In genomic region chr11:94028436-94028835, GRCh38 we compare ENCODE assay signal across 20 cellular contexts. TPM values are rescaled to one million over a fixed set of nuclear protein-coding genes. Genes with fewer than 3 reads are reported as not detected.
DNase-seq lines count a peak whose midpoint lies in the region; ATAC-seq, FAIRE-seq and TF ChIP-seq lines count a peak whose summit lies in the region.
"Had no signal": no experiment of that assay in that cellular context is flagged by ENCODE, and none has a peak within 500 bp of the region (broad histone marks: within the 10 kb centered on the region; RNA-seq: fewer than 3 reads in every experiment).

No MANE protein-coding gene starts in this region.

- no peak for ATAC-seq in activated naive CD4-positive, alpha-beta T cell treated with anti-CD3 and anti-CD28 coated beads, Interleukin-2, amount 50 U/mL, for 72 hours
- ATAC-seq: activated naive CD8-positive, alpha-beta T cell treated with anti-CD3 and anti-CD28 coated beads, Interleukin-2, amount 50 U/mL, for 24 hours; gastrocnemius medialis had no signal

- no peak overlapping the region for H3K27ac Mint-ChIP-seq in glutamatergic neuron (ENCODE audit: unreplicated experiment)
- H3K27ac Mint-ChIP-seq in activated naive CD4-positive, alpha-beta T cell treated with anti-CD3 and anti-CD28 coated beads, Interleukin-2, amount 50 U/mL, for 72 hours, result no peak overlapping the region
- H3K27ac Mint-ChIP-seq: activated CD4-positive, alpha-beta T cell treated with anti-CD3 and anti-CD28 coated beads, Interleukin-2, amount 10 ng/mL, durations not matched to agents 24 days and 14 days; activated naive CD8-positive, alpha-beta T cell treated with anti-CD3 and anti-CD28 coated beads, Interleukin-2, amount 50 U/mL, for 24 hours had no signal

- no peak overlapping the region for H2AFZ ChIP-seq in Karpas-422 (ENCODE audit: low read length)

- H4K20me1 ChIP-seq in Karpas-422 (ENCODE audit: insufficient read depth, low read depth, low read length), result no peaks in the 10 kb centered on the region

- H3K79me2 ChIP-seq in Karpas-422 (ENCODE audit: low read length), result no peaks in the 10 kb centered on the region

- no peak overlapping the region for H3K27ac ChIP-seq in Karpas-422 (ENCODE audit: low read length)
- H3K27ac ChIP-seq: gastrocnemius medialis, HL-60, suprapubic skin had no signal

- no peaks in the 10 kb centered on the region for H3K36me3 Mint-ChIP-seq in glutamatergic neuron (ENCODE audit: unreplicated experiment)
- no peaks in the 10 kb centered on the region for H3K36me3 Mint-ChIP-seq in activated naive CD4-positive, alpha-beta T cell treated with anti-CD3 and anti-CD28 coated beads, Interleukin-2, amount 50 U/mL, for 72 hours

- no peak for FAIRE-seq in bronchial epithelial cell (lab: Jason Lieb, UNC)
- FAIRE-seq: islet of Langerhans had no signal

- H3K9ac ChIP-seq in Karpas-422 (ENCODE audit: low read length), result no peak overlapping the region

- H3K4me3 Mint-ChIP-seq in glutamatergic neuron (ENCODE audit: unreplicated experiment), result no peak overlapping the region
- H3K4me3 Mint-ChIP-seq: activated CD4-positive, alpha-beta T cell treated with anti-CD3 and anti-CD28 coated beads, Interleukin-2, amount 10 ng/mL, durations not matched to agents 24 days and 14 days; activated naive CD8-positive, alpha-beta T cell treated with anti-CD3 and anti-CD28 coated beads, Interleukin-2, amount 50 U/mL, for 24 hours had no signal

- peaks cover 2% of the 10 kb centered on the region for H3K9me3 Mint-ChIP-seq in glutamatergic neuron (ENCODE audit: unreplicated experiment)
- peaks cover 8 to 14% of the 10 kb centered on the region in 2 donors for H3K9me3 Mint-ChIP-seq in activated naive CD4-positive, alpha-beta T cell treated with anti-CD3 and anti-CD28 coated beads, Interleukin-2, amount 50 U/mL, for 72 hours
- H3K9me3 Mint-ChIP-seq: activated CD4-positive, alpha-beta T cell treated with anti-CD3 and anti-CD28 coated beads, Interleukin-2, amount 10 ng/mL, durations not matched to agents 24 days and 14 days; activated naive CD8-positive, alpha-beta T cell treated with anti-CD3 and anti-CD28 coated beads, Interleukin-2, amount 50 U/mL, for 24 hours had no signal

- H3K4me1 ChIP-seq in Karpas-422 (ENCODE audit: low read length), result no peaks in the 10 kb centered on the region
- H3K4me1 ChIP-seq: gastrocnemius medialis, suprapubic skin had no signal

- no peak for TF ChIP-seq CTCF in AG09319 (IDR thresholded peaks at IDR 0.05; ENCODE audit: low read depth, low read length)
- TF ChIP-seq CTCF in bronchial epithelial cell (IDR thresholded peaks at IDR 0.05; ENCODE audit: insufficient read depth, low read length, severe bottlenecking), result no peak
- TF ChIP-seq CTCF in glutamatergic neuron (IDR thresholded peaks at IDR 0.05; ENCODE audit: partially characterized antibody, unreplicated experiment), result no peak
- no peak for TF ChIP-seq CTCF in GM10266 (IDR thresholded peaks at IDR 0.05; ENCODE audit: control insufficient read depth, insufficient read depth, low read depth, missing control alignments)

- no peaks in the 10 kb centered on the region for H3K9me2 ChIP-seq in Karpas-422 (replicated peaks; ENCODE audit: insufficient read depth, low read length)

- H3K36me3 ChIP-seq in Karpas-422 (ENCODE audit: insufficient read depth, low read length) (no peaks in the 10 kb centered on the region), bronchial epithelial cell (ENCODE audit: control insufficient read depth, insufficient read depth, low read length) (no peaks in the 10 kb centered on the region)
- H3K36me3 ChIP-seq: BE2C, gastrocnemius medialis, suprapubic skin had no signal

- no peaks in the 10 kb centered on the region for H3K27me3 Mint-ChIP-seq in glutamatergic neuron (ENCODE audit: unreplicated experiment)
- H3K27me3 Mint-ChIP-seq: activated CD4-positive, alpha-beta T cell treated with anti-CD3 and anti-CD28 coated beads, Interleukin-2, amount 10 ng/mL, durations not matched to agents 24 days and 14 days had no signal

- H3K4me1 Mint-ChIP-seq in glutamatergic neuron (ENCODE audit: low read depth, unreplicated experiment), result peaks cover 4% of the 10 kb centered on the region
- H3K4me1 Mint-ChIP-seq: activated CD4-positive, alpha-beta T cell treated with anti-CD3 and anti-CD28 coated beads, Interleukin-2, amount 10 ng/mL, durations not matched to agents 24 days and 14 days; activated naive CD8-positive, alpha-beta T cell treated with anti-CD3 and anti-CD28 coated beads, Interleukin-2, amount 50 U/mL, for 24 hours had no signal

- H3K9me3 ChIP-seq in Karpas-422 (ENCODE audit: low read length), result no peaks in the 10 kb centered on the region
- H3K9me3 ChIP-seq: BE2C, gastrocnemius medialis had no signal

- H3K4me3 ChIP-seq in Karpas-422 (ENCODE audit: low read length), result no peak overlapping the region
- no peak overlapping the region for H3K4me3 ChIP-seq in bronchial epithelial cell (ENCODE audit: low read depth, low read length)
- H3K4me3 ChIP-seq: gastrocnemius medialis, suprapubic skin had no signal

- H3K27me3 ChIP-seq in Karpas-422 (ENCODE audit: low read length) (no peaks in the 10 kb centered on the region), bronchial epithelial cell (ENCODE audit: control insufficient read depth, insufficient read depth, low read length) (no peaks in the 10 kb centered on the region)
- H3K27me3 ChIP-seq: BE2C, gastrocnemius medialis, suprapubic skin had no signal

- DNase-seq in AG09319 (ENCODE audit: extremely low read depth, low read depth) (peak; percentile 8), Karpas-422 (peak; percentile 33), bronchial epithelial cell (ENCODE audit: low read depth) (peak; percentile 98), iris pigment epithelial cell (ENCODE audit: low read depth) (peak; percentile 51), glutamatergic neuron (no peak), GM10266 (ENCODE audit: extremely low spot score) (no peak), SHP77 (lab: John Stamatoyannopoulos, UW) (no peak)
- DNase-seq in activated naive CD4-positive, alpha-beta T cell treated with anti-CD3 and anti-CD28 coated beads, Interleukin-2, amount 50 U/mL, for 72 hours (ENCODE audit: low spot score in 2 of 2), result no peak
- DNase-seq: activated CD4-positive, alpha-beta T cell treated with anti-CD3 and anti-CD28 coated beads, Interleukin-2, amount 10 ng/mL, durations not matched to agents 24 days and 14 days; activated naive CD8-positive, alpha-beta T cell treated with anti-CD3 and anti-CD28 coated beads, Interleukin-2, amount 50 U/mL, for 24 hours; activated T-cell treated with anti-CD3 and anti-CD28 coated beads, Interleukin-2, amount 50 U/mL, for 1 hour; BE2C; cortex of kidney; gastrocnemius medialis; NCI-H1930; SHP77 treated with DMSO at 0.1 percent for 48 hours had no signal

- no peak overlapping the region for H3K4me2 ChIP-seq in Karpas-422 (ENCODE audit: low read depth, low read length, poor library complexity, severe bottlenecking)

RNA-seq across cellular contexts. Expression of gene HEPHL1, which starts 7.3 kb away (rescaled TPM):
- total RNA-seq in Karpas-422 (2014; rRNA removed; shearing (Covaris generic); ENCODE audit: low replicate concordance), result not detected in 2 replicates
- total RNA-seq in bronchial epithelial cell, result 0.26 and 0.51 TPM in 2 replicates
- not detected for total RNA-seq in glutamatergic neuron (ENCODE audit: unreplicated experiment)
- total RNA-seq in activated naive CD4-positive, alpha-beta T cell treated with anti-CD3 and anti-CD28 coated beads, Interleukin-2, amount 50 U/mL, for 72 hours, result not detected
- total RNA-seq: activated CD4-positive, alpha-beta T cell treated with anti-CD3 and anti-CD28 coated beads, Interleukin-2, amount 10 ng/mL, durations not matched to agents 24 days and 14 days; gastrocnemius medialis; posterior vena cava had no signal

Comparison
In these comparisons a context has a peak if more than half of its experiments do, and no peak if none do; other contexts are left out.
1. DNase-seq: peak in AG09319 (single experiment), Karpas-422 (single experiment), bronchial epithelial cell (single experiment) and iris pigment epithelial cell (single experiment); none in glutamatergic neuron (single experiment), GM10266 (single experiment), activated naive CD4-positive, alpha-beta T cell treated with anti-CD3 and anti-CD28 coated beads, Interleukin-2, amount 50 U/mL, for 72 hours (0 of 2) and SHP77 (0 of 2).